Comparison of ENCODE assay signal across 1 cellular context in the genomic region with DNA sequence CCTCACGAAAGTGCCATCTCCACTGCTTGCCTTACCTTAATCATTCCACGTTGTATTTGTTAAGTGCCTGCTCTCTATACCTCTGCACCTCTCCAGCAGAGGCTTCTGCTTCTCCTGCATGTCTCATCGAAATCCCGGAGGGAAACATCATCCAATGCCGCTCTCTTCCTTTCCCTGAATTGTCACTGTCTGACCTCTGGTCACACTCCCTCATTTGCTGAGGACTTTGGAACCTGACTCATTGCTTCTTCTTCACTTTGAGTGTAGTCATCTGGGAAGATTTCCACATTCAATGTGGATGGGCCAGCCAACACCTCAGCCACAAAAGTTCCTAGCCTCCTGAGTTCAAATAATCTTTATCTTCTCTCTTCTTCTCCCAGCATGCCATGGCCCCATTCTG.
A peak's percentile ranks its signal among the peaks of the same experiment; 100 is the strongest.
TF ChIP-seq lines count a peak whose summit lies in the region.

No MANE protein-coding gene starts in this region.

TF ChIP-seq in HepG2, 621 proteins besides CTCF, POLR2A, EP300 and RAD21 (continued from another document):
- TF ChIP-seq, protein P1, sequence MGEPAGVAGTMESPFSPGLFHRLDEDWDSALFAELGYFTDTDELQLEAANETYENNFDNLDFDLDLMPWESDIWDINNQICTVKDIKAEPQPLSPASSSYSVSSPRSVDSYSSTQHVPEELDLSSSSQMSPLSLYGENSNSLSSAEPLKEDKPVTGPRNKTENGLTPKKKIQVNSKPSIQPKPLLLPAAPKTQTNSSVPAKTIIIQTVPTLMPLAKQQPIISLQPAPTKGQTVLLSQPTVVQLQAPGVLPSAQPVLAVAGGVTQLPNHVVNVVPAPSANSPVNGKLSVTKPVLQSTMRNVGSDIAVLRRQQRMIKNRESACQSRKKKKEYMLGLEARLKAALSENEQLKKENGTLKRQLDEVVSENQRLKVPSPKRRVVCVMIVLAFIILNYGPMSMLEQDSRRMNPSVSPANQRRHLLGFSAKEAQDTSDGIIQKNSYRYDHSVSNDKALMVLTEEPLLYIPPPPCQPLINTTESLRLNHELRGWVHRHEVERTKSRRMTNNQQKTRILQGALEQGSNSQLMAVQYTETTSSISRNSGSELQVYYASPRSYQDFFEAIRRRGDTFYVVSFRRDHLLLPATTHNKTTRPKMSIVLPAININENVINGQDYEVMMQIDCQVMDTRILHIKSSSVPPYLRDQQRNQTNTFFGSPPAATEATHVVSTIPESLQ (CRISPR knock-in tag; conservative IDR thresholded peaks at IDR 0.05) = no peak
- TF ChIP-seq ONECUT2 (CRISPR knock-in tag; IDR thresholded peaks at IDR 0.05) (no peak), RCOR2 (CRISPR knock-in tag; IDR thresholded peaks at IDR 0.05) (peak; percentile 90), ZNF660 (CRISPR knock-in tag; IDR thresholded peaks at IDR 0.05; ENCODE audit: borderline replicate concordance, low read depth) (no peak), TCF7 (IDR thresholded peaks at IDR 0.05; ENCODE audit: low read depth) (no peak), ZNF891 (CRISPR knock-in tag; IDR thresholded peaks at IDR 0.05) (no peak), ZKSCAN1 (IDR thresholded peaks at IDR 0.05; ENCODE audit: low read length) (0 out of 2 replicates have a peak, but pooled peaks have one; percentile 12), THAP11 (CRISPR knock-in tag; IDR thresholded peaks at IDR 0.05) (peak; percentile 50; the same call in 1 of the 2 replicates), FOXM1 (CRISPR knock-in tag; IDR thresholded peaks at IDR 0.05) (no peak), SPEN (CRISPR knock-in tag; IDR thresholded peaks at IDR 0.05; ENCODE audit: low read depth) (peak; percentile 45; the same call in 1 of the 2 replicates), HMG20A (CRISPR knock-in tag; IDR thresholded peaks at IDR 0.05; ENCODE audit: borderline replicate concordance) (peak; percentile 91; the same call in 1 of the 2 replicates), FOSL2 (CRISPR knock-in tag; IDR thresholded peaks at IDR 0.05) (peak; percentile 99), SALL2 (CRISPR knock-in tag; IDR thresholded peaks at IDR 0.05) (no peak), JUNB (CRISPR knock-in tag; IDR thresholded peaks at IDR 0.05; ENCODE audit: borderline replicate concordance) (peak; percentile 89), PLRG1 (conservative IDR thresholded peaks at IDR 0.05) (no peak), RXRB (CRISPR knock-in tag; IDR thresholded peaks at IDR 0.05; ENCODE audit: borderline replicate concordance) (peak; percentile 90), HDAC2 (CRISPR knock-in tag; IDR thresholded peaks at IDR 0.05) (peak; percentile 40), SOX5 (CRISPR knock-in tag; IDR thresholded peaks at IDR 0.05; ENCODE audit: borderline replicate concordance) (peak; percentile 76), FOSL1 (CRISPR knock-in tag; IDR thresholded peaks at IDR 0.05; ENCODE audit: borderline replicate concordance) (peak; percentile 83; the same call in 1 of the 2 replicates)
- TF ChIP-seq, protein P2, sequence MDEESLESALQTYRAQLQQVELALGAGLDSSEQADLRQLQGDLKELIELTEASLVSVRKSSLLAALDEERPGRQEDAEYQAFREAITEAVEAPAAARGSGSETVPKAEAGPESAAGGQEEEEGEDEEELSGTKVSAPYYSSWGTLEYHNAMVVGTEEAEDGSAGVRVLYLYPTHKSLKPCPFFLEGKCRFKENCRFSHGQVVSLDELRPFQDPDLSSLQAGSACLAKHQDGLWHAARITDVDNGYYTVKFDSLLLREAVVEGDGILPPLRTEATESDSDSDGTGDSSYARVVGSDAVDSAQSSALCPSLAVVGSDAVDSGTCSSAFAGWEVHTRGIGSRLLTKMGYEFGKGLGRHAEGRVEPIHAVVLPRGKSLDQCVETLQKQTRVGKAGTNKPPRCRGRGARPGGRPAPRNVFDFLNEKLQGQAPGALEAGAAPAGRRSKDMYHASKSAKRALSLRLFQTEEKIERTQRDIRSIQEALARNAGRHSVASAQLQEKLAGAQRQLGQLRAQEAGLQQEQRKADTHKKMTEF (CRISPR knock-in tag; IDR thresholded peaks at IDR 0.05) = peak; percentile 65
- TF ChIP-seq, protein P3, sequence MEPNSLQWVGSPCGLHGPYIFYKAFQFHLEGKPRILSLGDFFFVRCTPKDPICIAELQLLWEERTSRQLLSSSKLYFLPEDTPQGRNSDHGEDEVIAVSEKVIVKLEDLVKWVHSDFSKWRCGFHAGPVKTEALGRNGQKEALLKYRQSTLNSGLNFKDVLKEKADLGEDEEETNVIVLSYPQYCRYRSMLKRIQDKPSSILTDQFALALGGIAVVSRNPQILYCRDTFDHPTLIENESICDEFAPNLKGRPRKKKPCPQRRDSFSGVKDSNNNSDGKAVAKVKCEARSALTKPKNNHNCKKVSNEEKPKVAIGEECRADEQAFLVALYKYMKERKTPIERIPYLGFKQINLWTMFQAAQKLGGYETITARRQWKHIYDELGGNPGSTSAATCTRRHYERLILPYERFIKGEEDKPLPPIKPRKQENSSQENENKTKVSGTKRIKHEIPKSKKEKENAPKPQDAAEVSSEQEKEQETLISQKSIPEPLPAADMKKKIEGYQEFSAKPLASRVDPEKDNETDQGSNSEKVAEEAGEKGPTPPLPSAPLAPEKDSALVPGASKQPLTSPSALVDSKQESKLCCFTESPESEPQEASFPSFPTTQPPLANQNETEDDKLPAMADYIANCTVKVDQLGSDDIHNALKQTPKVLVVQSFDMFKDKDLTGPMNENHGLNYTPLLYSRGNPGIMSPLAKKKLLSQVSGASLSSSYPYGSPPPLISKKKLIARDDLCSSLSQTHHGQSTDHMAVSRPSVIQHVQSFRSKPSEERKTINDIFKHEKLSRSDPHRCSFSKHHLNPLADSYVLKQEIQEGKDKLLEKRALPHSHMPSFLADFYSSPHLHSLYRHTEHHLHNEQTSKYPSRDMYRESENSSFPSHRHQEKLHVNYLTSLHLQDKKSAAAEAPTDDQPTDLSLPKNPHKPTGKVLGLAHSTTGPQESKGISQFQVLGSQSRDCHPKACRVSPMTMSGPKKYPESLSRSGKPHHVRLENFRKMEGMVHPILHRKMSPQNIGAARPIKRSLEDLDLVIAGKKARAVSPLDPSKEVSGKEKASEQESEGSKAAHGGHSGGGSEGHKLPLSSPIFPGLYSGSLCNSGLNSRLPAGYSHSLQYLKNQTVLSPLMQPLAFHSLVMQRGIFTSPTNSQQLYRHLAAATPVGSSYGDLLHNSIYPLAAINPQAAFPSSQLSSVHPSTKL (CRISPR knock-in tag; IDR thresholded peaks at IDR 0.05) = peak; percentile 90
- TF ChIP-seq, protein P4, sequence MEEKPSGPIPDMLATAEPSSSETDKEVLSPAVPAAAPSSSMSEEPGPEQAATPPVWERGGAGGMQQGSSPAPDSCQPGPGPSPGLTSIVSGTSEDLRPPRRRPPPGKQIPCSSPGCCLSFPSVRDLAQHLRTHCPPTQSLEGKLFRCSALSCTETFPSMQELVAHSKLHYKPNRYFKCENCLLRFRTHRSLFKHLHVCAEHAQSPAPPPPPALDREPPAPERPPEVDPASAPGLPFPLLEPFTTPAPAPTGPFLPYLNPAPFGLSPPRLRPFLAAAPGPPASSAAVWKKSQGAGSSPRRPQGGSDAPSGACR (CRISPR knock-in tag; IDR thresholded peaks at IDR 0.05) = no peak
- TF ChIP-seq, protein P5, sequence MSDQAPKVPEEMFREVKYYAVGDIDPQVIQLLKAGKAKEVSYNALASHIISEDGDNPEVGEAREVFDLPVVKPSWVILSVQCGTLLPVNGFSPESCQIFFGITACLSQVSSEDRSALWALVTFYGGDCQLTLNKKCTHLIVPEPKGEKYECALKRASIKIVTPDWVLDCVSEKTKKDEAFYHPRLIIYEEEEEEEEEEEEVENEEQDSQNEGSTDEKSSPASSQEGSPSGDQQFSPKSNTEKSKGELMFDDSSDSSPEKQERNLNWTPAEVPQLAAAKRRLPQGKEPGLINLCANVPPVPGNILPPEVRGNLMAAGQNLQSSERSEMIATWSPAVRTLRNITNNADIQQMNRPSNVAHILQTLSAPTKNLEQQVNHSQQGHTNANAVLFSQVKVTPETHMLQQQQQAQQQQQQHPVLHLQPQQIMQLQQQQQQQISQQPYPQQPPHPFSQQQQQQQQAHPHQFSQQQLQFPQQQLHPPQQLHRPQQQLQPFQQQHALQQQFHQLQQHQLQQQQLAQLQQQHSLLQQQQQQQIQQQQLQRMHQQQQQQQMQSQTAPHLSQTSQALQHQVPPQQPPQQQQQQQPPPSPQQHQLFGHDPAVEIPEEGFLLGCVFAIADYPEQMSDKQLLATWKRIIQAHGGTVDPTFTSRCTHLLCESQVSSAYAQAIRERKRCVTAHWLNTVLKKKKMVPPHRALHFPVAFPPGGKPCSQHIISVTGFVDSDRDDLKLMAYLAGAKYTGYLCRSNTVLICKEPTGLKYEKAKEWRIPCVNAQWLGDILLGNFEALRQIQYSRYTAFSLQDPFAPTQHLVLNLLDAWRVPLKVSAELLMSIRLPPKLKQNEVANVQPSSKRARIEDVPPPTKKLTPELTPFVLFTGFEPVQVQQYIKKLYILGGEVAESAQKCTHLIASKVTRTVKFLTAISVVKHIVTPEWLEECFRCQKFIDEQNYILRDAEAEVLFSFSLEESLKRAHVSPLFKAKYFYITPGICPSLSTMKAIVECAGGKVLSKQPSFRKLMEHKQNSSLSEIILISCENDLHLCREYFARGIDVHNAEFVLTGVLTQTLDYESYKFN (CRISPR knock-in tag; conservative IDR thresholded peaks at IDR 0.05) = peak; percentile 59; the same call in 1 of the 2 replicates
- TF ChIP-seq, protein P6, sequence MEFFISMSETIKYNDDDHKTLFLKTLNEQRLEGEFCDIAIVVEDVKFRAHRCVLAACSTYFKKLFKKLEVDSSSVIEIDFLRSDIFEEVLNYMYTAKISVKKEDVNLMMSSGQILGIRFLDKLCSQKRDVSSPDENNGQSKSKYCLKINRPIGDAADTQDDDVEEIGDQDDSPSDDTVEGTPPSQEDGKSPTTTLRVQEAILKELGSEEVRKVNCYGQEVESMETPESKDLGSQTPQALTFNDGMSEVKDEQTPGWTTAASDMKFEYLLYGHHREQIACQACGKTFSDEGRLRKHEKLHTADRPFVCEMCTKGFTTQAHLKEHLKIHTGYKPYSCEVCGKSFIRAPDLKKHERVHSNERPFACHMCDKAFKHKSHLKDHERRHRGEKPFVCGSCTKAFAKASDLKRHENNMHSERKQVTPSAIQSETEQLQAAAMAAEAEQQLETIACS (CRISPR knock-in tag; IDR thresholded peaks at IDR 0.05) = no peak
- TF ChIP-seq, protein P7, sequence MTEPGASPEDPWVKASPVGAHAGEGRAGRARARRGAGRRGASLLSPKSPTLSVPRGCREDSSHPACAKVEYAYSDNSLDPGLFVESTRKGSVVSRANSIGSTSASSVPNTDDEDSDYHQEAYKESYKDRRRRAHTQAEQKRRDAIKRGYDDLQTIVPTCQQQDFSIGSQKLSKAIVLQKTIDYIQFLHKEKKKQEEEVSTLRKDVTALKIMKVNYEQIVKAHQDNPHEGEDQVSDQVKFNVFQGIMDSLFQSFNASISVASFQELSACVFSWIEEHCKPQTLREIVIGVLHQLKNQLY (CRISPR knock-in tag; IDR thresholded peaks at IDR 0.05) = peak; percentile 37; the same call in 1 of the 2 replicates
